In the genomic region with DNA sequence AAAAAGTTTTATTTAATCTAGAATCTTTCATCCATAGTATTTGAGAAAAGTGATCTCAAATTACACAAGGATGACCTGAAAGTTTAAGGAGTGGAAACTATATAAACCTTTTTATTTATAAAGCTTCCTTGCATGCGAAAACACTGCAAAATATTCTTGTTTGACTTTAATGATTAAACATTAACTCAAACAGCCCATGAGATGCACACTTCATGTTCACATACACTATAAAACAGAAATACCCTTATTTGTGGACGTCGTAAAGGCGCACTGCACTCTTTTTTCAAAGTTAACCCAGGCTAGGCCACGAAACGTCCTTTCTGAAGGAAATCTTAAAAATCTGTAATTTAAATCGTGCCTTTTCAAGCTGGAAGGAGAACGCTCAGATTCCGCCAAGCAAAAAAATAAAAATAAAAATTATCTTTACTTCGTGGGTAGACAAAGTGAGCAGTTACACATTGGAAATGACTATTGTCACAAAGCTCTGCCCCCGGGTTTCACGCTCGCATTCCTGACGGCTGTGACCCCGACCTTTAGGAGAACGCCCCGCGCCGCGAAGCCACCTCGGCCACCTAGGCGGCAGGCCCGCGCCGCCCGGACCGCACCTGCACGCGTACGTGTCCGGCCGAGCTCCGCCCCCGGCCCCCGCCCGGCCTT, we compare ENCODE assay signal across 8 cellular contexts. TPM values are rescaled to one million over a fixed set of nuclear protein-coding genes. Genes with fewer than 3 reads are reported as not detected.
DNase-seq lines count a peak whose midpoint lies in the region; ATAC-seq and TF ChIP-seq lines count a peak whose summit lies in the region.

No MANE protein-coding gene starts in this region.

- H3K36me3 ChIP-seq in NT2/D1 (ENCODE audit: insufficient read depth, insufficient read length, low read length) (peaks cover 38% of the 10 kb centered on the region), muscle layer of duodenum (ENCODE audit: control insufficient read depth in 1 of 2, insufficient read depth in 2 of 2, low read length in 2 of 2) (peaks cover 2 to 8% of the 10 kb centered on the region in 2 donors)

- intact Hi-C loops in Calu3 (cut with micrococcal nuclease; ENCODE audit: unreplicated experiment): no loop called here

- no peaks in the 10 kb centered on the region for H3K4me1 Mint-ChIP-seq in Calu3 (ENCODE audit: low read depth, unreplicated experiment)
- H3K4me1 Mint-ChIP-seq in central memory CD8-positive, alpha-beta T cell: peaks cover 19% of the 10 kb centered on the region

- H3K27me3 Mint-ChIP-seq in Calu3 (ENCODE audit: unreplicated experiment): no peaks in the 10 kb centered on the region
- H3K27me3 Mint-ChIP-seq in central memory CD8-positive, alpha-beta T cell: no peaks in the 10 kb centered on the region

- H3K4me3 ChIP-seq in NT2/D1 (ENCODE audit: insufficient read length, low read depth) (peak overlapping the region; percentile 91), muscle layer of duodenum (ENCODE audit: low read depth in 1 of 2, low read length in 2 of 2) (peak overlapping the region; percentile 79 to 86)

- no peaks in the 10 kb centered on the region for H3K4me1 ChIP-seq in NT2/D1 (ENCODE audit: insufficient read depth, insufficient read length)
- peaks cover 4 to 24% of the 10 kb centered on the region in 2 donors for H3K4me1 ChIP-seq in muscle layer of duodenum (ENCODE audit: control insufficient read depth in 1 of 2, insufficient read depth in 2 of 2, low read length in 2 of 2)

- DNase-seq in Calu3: no peak
- DNase-seq in NT2/D1 (ENCODE audit: low read depth, low spot score): no peak
- peak in 1 of 2 donors; percentile 17 for DNase-seq in central memory CD8-positive, alpha-beta T cell (ENCODE audit: low spot score in 2 of 2)
- no peak for DNase-seq in NCI-H1417 treated with DMSO at 0.1 percent for 48 hours (lab: John Stamatoyannopoulos, UW)
- no peak for DNase-seq in CD1c-positive myeloid dendritic cell (ENCODE audit: extremely low spot score)

- H3K9ac ChIP-seq in NT2/D1 (ENCODE audit: insufficient read length, low read depth): peak overlapping the region; percentile 99

- no peak overlapping the region for H3K27ac Mint-ChIP-seq in Calu3 (ENCODE audit: unreplicated experiment)
- peak overlapping the region; percentile 41 for H3K27ac Mint-ChIP-seq in central memory CD8-positive, alpha-beta T cell (ENCODE audit: low read depth)

- H3K27ac ChIP-seq in muscle layer of duodenum (ENCODE audit: low read length): peak overlapping the region; percentile 92

- H3K4me3 Mint-ChIP-seq in Calu3 (ENCODE audit: low read depth, unreplicated experiment): peak overlapping the region; percentile 74
- peak overlapping the region; percentile 94 for H3K4me3 Mint-ChIP-seq in central memory CD8-positive, alpha-beta T cell

- TF ChIP-seq CTCF in Calu3 (IDR thresholded peaks at IDR 0.05; ENCODE audit: unreplicated experiment): no peak

- H3K36me3 Mint-ChIP-seq in Calu3 (ENCODE audit: insufficient read depth, unreplicated experiment): peaks cover 73% of the 10 kb centered on the region
- peaks cover 35% of the 10 kb centered on the region for H3K36me3 Mint-ChIP-seq in central memory CD8-positive, alpha-beta T cell (ENCODE audit: insufficient read depth)

- CTCF ChIA-PET in Calu3 (lab: Charles Lee): interaction anchor here (1.4 kb wide), 1 partner anchor 14 kb away, joined by 5 read pairs; no protein-coding TSS in a partner anchor

- H3K27me3 ChIP-seq in NT2/D1 (ENCODE audit: insufficient read depth, insufficient read length): no peaks in the 10 kb centered on the region
- H3K27me3 ChIP-seq in muscle layer of duodenum (ENCODE audit: low read depth, low read length): no peaks in the 10 kb centered on the region

- peak; percentile 2 for ATAC-seq in central memory CD8-positive, alpha-beta T cell (replicated peaks; ENCODE audit: extremely low read depth, poor library complexity, severe bottlenecking)
- no peak for ATAC-seq in GM19035 (IDR thresholded peaks at IDR 0.05; ENCODE audit: unreplicated experiment)
- no peak for ATAC-seq in esophagus mucosa

- H3K9me3 Mint-ChIP-seq in Calu3 (ENCODE audit: low read depth, unreplicated experiment): no peaks in the 10 kb centered on the region
- H3K9me3 Mint-ChIP-seq in central memory CD8-positive, alpha-beta T cell: no peaks in the 10 kb centered on the region

- no TSS peak for BruUV-seq in Calu3 (replicated peaks; lab: Mats Ljungman, UMichigan)

- H3K9me3 ChIP-seq in NT2/D1 (ENCODE audit: insufficient read depth, low read length) (no peaks in the 10 kb centered on the region), muscle layer of duodenum (ENCODE audit: control insufficient read depth in 1 of 2, low read length in 2 of 2) (no peaks in the 10 kb centered on the region)

RNA-seq across cellular contexts. Expression of a gene that starts 0.7 kb away (rescaled TPM):
- total RNA-seq in Calu3 (2022) (89.7 and 111 TPM in 2 replicates), esophagus mucosa (42.9 TPM)

RNA-seq across cellular contexts. Expression of a gene that starts 12.6 kb away (rescaled TPM):
- 112 and 113 TPM in 2 replicates for total RNA-seq in Calu3 (2022)
- total RNA-seq in esophagus mucosa: 30.8 TPM
